33 cellular contexts compared by ENCODE assay signal in genomic region chr2:231185886-231186285, GRCh38. TPM values are rescaled to one million over a fixed set of nuclear protein-coding genes. Genes with fewer than 3 reads are reported as not detected.
DNase-seq lines count a peak whose midpoint lies in the region; ATAC-seq and TF ChIP-seq lines count a peak whose summit lies in the region.
"Had no signal": no experiment of that assay in that cellular context is flagged by ENCODE, and none has a peak within 500 bp of the region (broad histone marks: within the 10 kb centered on the region; RNA-seq: fewer than 3 reads in every experiment).

No MANE protein-coding gene starts in this region.

- H3K9me3 Mint-ChIP-seq in H9 (no peaks in the 10 kb centered on the region), chondrocyte (ENCODE audit: low read depth) (no peaks in the 10 kb centered on the region)
- H3K9me3 Mint-ChIP-seq: activated CD4-positive, alpha-beta memory T cell treated with anti-CD3 and anti-CD28 coated beads for 36 hours; activated T-helper 2 cell treated with anti-CD3 and anti-CD28 coated beads, Interferon-gamma antibody, Interleukin-2, Interleukin-4, amounts not matched to agents 10 μg/mL and 5 μg/mL and 100 μg/mL, durations not matched to agents 14 hours and 24 hours and 36 hours; CD8-positive, alpha-beta memory T cell; natural killer cell had no signal

- H3K4me1 Mint-ChIP-seq in H9 (peaks cover 20 to 31% of the 10 kb centered on the region in 2 experiments), chondrocyte (ENCODE audit: low read depth) (peaks cover 65% of the 10 kb centered on the region)
- H3K4me1 Mint-ChIP-seq: CD8-positive, alpha-beta memory T cell; natural killer cell had no signal

- H2BK12ac ChIP-seq in H9 (ENCODE audit: insufficient read length, low read depth, low read length), result no peak overlapping the region

- H3K4ac ChIP-seq in H9 (ENCODE audit: low read depth, low read length), result no peak overlapping the region

- no peak overlapping the region for H2AFZ ChIP-seq in H9 (ENCODE audit: low read length)
- H2AFZ ChIP-seq: GM23248 had no signal

- no peak for TF ChIP-seq POLR2A in stomach (IDR thresholded peaks at IDR 0.05)

- no peaks in the 10 kb centered on the region for H3K79me2 ChIP-seq in H9 (ENCODE audit: insufficient read depth, low read length)

- H3K36me3 Mint-ChIP-seq in H9 (ENCODE audit: insufficient read depth in 1 of 3, low read depth in 3 of 3) (no peaks in the 10 kb centered on the region; a peak in 1 of 7 replicates), chondrocyte (ENCODE audit: low read depth) (no peaks in the 10 kb centered on the region)
- H3K36me3 Mint-ChIP-seq: activated CD4-positive, alpha-beta memory T cell treated with anti-CD3 and anti-CD28 coated beads for 36 hours; CD8-positive, alpha-beta memory T cell; natural killer cell had no signal

- no peak overlapping the region for H3K18ac ChIP-seq in H9 (ENCODE audit: insufficient read length, low read depth, low read length)

- no peaks in the 10 kb centered on the region for H3K23me2 ChIP-seq in H9 (ENCODE audit: insufficient read length, low read depth, low read length, poor library complexity, severe bottlenecking)

- H3K79me1 ChIP-seq in H9 (ENCODE audit: insufficient read depth, low read depth, low read length, poor library complexity, severe bottlenecking), result no peaks in the 10 kb centered on the region

- no peak overlapping the region for H3K14ac ChIP-seq in H9 (ENCODE audit: insufficient read depth, low read length)

- no peak overlapping the region for H3T11ph ChIP-seq in H9 (ENCODE audit: low read length)

- H2BK5ac ChIP-seq in H9 (ENCODE audit: insufficient read length, low read length), result no peak overlapping the region

- no peak overlapping the region for H2BK20ac ChIP-seq in H9 (ENCODE audit: low read depth, low read length, poor library complexity, severe bottlenecking)

- H3K4me3 Mint-ChIP-seq in H9 (no peak overlapping the region), chondrocyte (ENCODE audit: unreplicated experiment) (no peak overlapping the region)
- H3K4me3 Mint-ChIP-seq: activated CD4-positive, alpha-beta memory T cell treated with anti-CD3 and anti-CD28 coated beads for 36 hours; B cell; CD8-positive, alpha-beta memory T cell; natural killer cell had no signal

- no peak overlapping the region for H3K56ac ChIP-seq in H9 (ENCODE audit: insufficient read length, low read depth, low read length)

- H2AK5ac ChIP-seq in H9 (ENCODE audit: insufficient read length, low read length), result no peak overlapping the region

- no peak overlapping the region for H2BK120ac ChIP-seq in H9 (ENCODE audit: low read depth, low read length, poor library complexity, severe bottlenecking)

- no peak for ATAC-seq in HG03097 (IDR thresholded peaks at IDR 0.05; ENCODE audit: low FRiP score, unreplicated experiment)
- ATAC-seq: mucosa of descending colon; natural killer cell; stimulated activated naive CD8-positive, alpha-beta T cell treated with anti-CD3 and anti-CD28 coated beads, Interleukin-15, Interleukin-2, amounts not matched to agents 100 U/mL and 50 U/mL, for 24 hours had no signal

- WGBS in H9 (ENCODE audit: extremely low coverage, insufficient read length, low lambda C conversion rate), result no CpG with 5 or more reads among the region's 4 CpGs
- 85% methylated on average over 4 of the region's 4 CpGs for whole genome bisulfite sequencing in liver
- 57 to 80% (median 70%) methylated on average over 3 to 4 of the region's 4 CpGs for WGBS in stomach, 5 donors

- TF ChIP-seq CTCF in H9 (conservative IDR thresholded peaks at IDR 0.05) (no peak), chondrocyte (IDR thresholded peaks at IDR 0.05) (no peak), liver (IDR thresholded peaks at IDR 0.05; ENCODE audit: low read depth, low read length, missing input control) (no peak), stomach (IDR thresholded peaks at IDR 0.05) (no peak)

- peak overlapping the region in 2 of 3 experiments; percentile 31 to 34; a peak in 1 of 7 replicates for H3K27ac Mint-ChIP-seq in H9
- H3K27ac Mint-ChIP-seq in chondrocyte (ENCODE audit: unreplicated experiment), result peak overlapping the region; percentile 70
- H3K27ac Mint-ChIP-seq: activated CD4-positive, alpha-beta memory T cell treated with anti-CD3 and anti-CD28 coated beads for 36 hours; activated T-helper 2 cell treated with anti-CD3 and anti-CD28 coated beads, Interferon-gamma antibody, Interleukin-2, Interleukin-4, amounts not matched to agents 10 μg/mL and 5 μg/mL and 100 μg/mL, durations not matched to agents 14 hours and 24 hours and 36 hours; B cell; natural killer cell had no signal

- no peak overlapping the region for H3K23ac ChIP-seq in H9 (ENCODE audit: insufficient read length, low read depth, low read length)

- no peak overlapping the region for H3K9ac ChIP-seq in H9 (ENCODE audit: extremely low read depth, insufficient read length, low read length)
- no peak overlapping the region for H3K9ac ChIP-seq in liver (ENCODE audit: low read depth in 1 of 2, low read length in 2 of 2)
- H3K9ac ChIP-seq: GM23248 had no signal

- H4K20me1 ChIP-seq in H9 (ENCODE audit: control insufficient read depth, insufficient read depth, insufficient read length), result no peaks in the 10 kb centered on the region

- H3K27me3 Mint-ChIP-seq in H9 (ENCODE audit: low read depth) (no peaks in the 10 kb centered on the region; the same call in none of the 2 replicates), chondrocyte (ENCODE audit: low read depth) (no peaks in the 10 kb centered on the region)

- no peak overlapping the region for H2BK15ac ChIP-seq in H9 (ENCODE audit: low read depth, low read length)

- no peak for DNase-seq in H9
- DNase-seq in chondrocyte (ENCODE audit: low spot score), result no peak
- DNase-seq in stomach, result peak; percentile 21
- DNase-seq in NOMO-1 treated with dmso at 0.1 percent for 144 hours (lab: John Stamatoyannopoulos, UW; ENCODE audit: unreplicated experiment), result no peak
- no peak for DNase-seq in DMS 273 treated with DMSO at 0.1 percent for 48 hours (lab: John Stamatoyannopoulos, UW)
- no peak for DNase-seq in NCI-H526 (lab: John Stamatoyannopoulos, UW)
- DNase-seq: ACHN; activated CD4-positive, alpha-beta T cell treated with anti-CD3 and anti-CD28 coated beads for 1 hour; activated naive CD4-positive, alpha-beta T cell treated with anti-CD3 and anti-CD28 coated beads, Interleukin-2, amount 50 U/mL, for 16 hours; amygdala; CD8-positive, alpha-beta memory T cell; effector memory CD4-positive, alpha-beta T cell; erythroblast; GM23248; islet precursor cell; KBM-7; mucosa of descending colon; natural killer cell; NCI-H1105 treated with DMSO at 0.1 percent for 48 hours; NCI-H187 treated with DMSO at 0.1 percent for 48 hours; NCI-H2227 treated with DMSO at 0.1 percent for 48 hours; NCI-H69; SIG-M5; stimulated activated CD4-positive, alpha-beta T cell treated with anti-CD3 and anti-CD28 coated beads, Interleukin-1b, Interleukin-23, amount 100 ng/mL, for 48 hours; stimulated activated naive CD8-positive, alpha-beta T cell treated with anti-CD3 and anti-CD28 coated beads, Interleukin-15, Interleukin-2, amounts not matched to agents 100 U/mL and 50 U/mL, for 24 hours; testis had no signal

- H3K4me2 ChIP-seq in H9 (ENCODE audit: insufficient read depth, insufficient read length, low read length), result no peak overlapping the region

- no peak for TF ChIP-seq EP300 in stomach (IDR thresholded peaks at IDR 0.05)

- H3K9me3 ChIP-seq in H9 (ENCODE audit: control insufficient read depth, low read depth, low read length), result no peaks in the 10 kb centered on the region
- H3K9me3 ChIP-seq in liver (ENCODE audit: control insufficient read depth in 4 of 4, low read length in 3 of 4), result no peaks in the 10 kb centered on the region
- no peaks in the 10 kb centered on the region for H3K9me3 ChIP-seq in stomach
- H3K9me3 ChIP-seq: breast epithelium, mucosa of descending colon, Peyer's patch, testis had no signal

- H3K4me3 ChIP-seq in liver (ENCODE audit: low read depth in 1 of 3, low read length in 3 of 3) (no peak overlapping the region), stomach (no peak overlapping the region)
- H3K4me3 ChIP-seq: breast epithelium, GM23248, mucosa of descending colon, Peyer's patch, testis had no signal

- H3K27me3 ChIP-seq in H9 (ENCODE audit: insufficient read depth, low read length) (no peaks in the 10 kb centered on the region), liver (ENCODE audit: control insufficient read depth in 4 of 4, insufficient read depth in 4 of 4, low read length in 3 of 4) (no peaks in the 10 kb centered on the region), stomach (peaks cover 0 to 3% (median 0%) of the 10 kb centered on the region in 3 donors)
- H3K27me3 ChIP-seq: breast epithelium, Peyer's patch, testis had no signal

- no peak overlapping the region for H4K91ac ChIP-seq in H9 (ENCODE audit: insufficient read length, low read depth, low read length)

- H3K4me1 ChIP-seq in H9 (ENCODE audit: insufficient read depth, low read length) (peaks cover 4% of the 10 kb centered on the region; the same call in 1 of the 2 replicates), liver (ENCODE audit: control insufficient read depth in 4 of 4, insufficient read depth in 4 of 4, low read length in 3 of 4) (peaks cover 0 to 9% (median 3%) of the 10 kb centered on the region in 4 donors), stomach (peaks cover 17 to 42% (median 25%) of the 10 kb centered on the region in 4 donors)

- intact Hi-C loops in stomach (cut with DNase I; ENCODE audit: low total_unique reads), result no loop called here

- no peak for TF ChIP-seq RAD21 in liver (IDR thresholded peaks at IDR 0.05)

- H4K5ac ChIP-seq in H9 (ENCODE audit: insufficient read length, low read depth, low read length), result no peak overlapping the region

- no peak overlapping the region for H3K27ac ChIP-seq in H9 (ENCODE audit: insufficient read length, low read depth, low read length)
- H3K27ac ChIP-seq in liver (ENCODE audit: low read depth in 1 of 2, low read length in 2 of 2), result peak overlapping the region; percentile 10 to 17
- peak overlapping the region in 3 of 5 donors; percentile 12 to 45 (median 26) for H3K27ac ChIP-seq in stomach
- H3K27ac ChIP-seq: GM23248 had no signal

- H3K36me3 ChIP-seq in liver (ENCODE audit: control insufficient read depth in 4 of 4, insufficient read depth in 3 of 4, low read depth in 1 of 4, low read length in 3 of 4), result no peaks in the 10 kb centered on the region
- H3K36me3 ChIP-seq in stomach, result no peaks in the 10 kb centered on the region
- H3K36me3 ChIP-seq: breast epithelium, Peyer's patch had no signal

- no peak overlapping the region for H4K8ac ChIP-seq in H9 (replicated peaks; ENCODE audit: insufficient read length, low read depth, low read length)

TF ChIP-seq in liver, 16 proteins besides CTCF, POLR2A, EP300 and RAD21 (continues in another document):
- TF ChIP-seq SP1 (IDR thresholded peaks at IDR 0.05), result no peak
- no peak for TF ChIP-seq GABPA (IDR thresholded peaks at IDR 0.05 in 1 of 2, conservative IDR thresholded peaks at IDR 0.05 in 1 of 2)
- TF ChIP-seq EGR1 (IDR thresholded peaks at IDR 0.05; ENCODE audit: low read depth in 2 of 2), result no peak

RNA-seq across cellular contexts. Expression of gene ARMC9, which starts 12.5 kb away (rescaled TPM):
- total RNA-seq in H9 (2021), result 33.8 and 37.6 TPM in 2 replicates
- total RNA-seq in chondrocyte, result 71.6 to 188 TPM (median 187 TPM) in 3 replicates
- 1 to 10 TPM; 2.2 to 2.3 TPM for total RNA-seq in liver
- polyA plus RNA-seq in liver, result 1 to 10 TPM; 1.1 to 1.4 TPM
- total RNA-seq in stomach, result 100 to 1,000 TPM in 1 of 5 donors, 10 to 100 TPM in 3, 1 to 10 TPM in 1; 4.6 to 114 (median 45.5) TPM
- polyA plus RNA-seq in stomach, result 1 to 10 TPM; 4.5 to 4.9 (median 4.7) TPM
